Comparison of ENCODE assay signal across 8 cellular contexts in the genomic region with DNA sequence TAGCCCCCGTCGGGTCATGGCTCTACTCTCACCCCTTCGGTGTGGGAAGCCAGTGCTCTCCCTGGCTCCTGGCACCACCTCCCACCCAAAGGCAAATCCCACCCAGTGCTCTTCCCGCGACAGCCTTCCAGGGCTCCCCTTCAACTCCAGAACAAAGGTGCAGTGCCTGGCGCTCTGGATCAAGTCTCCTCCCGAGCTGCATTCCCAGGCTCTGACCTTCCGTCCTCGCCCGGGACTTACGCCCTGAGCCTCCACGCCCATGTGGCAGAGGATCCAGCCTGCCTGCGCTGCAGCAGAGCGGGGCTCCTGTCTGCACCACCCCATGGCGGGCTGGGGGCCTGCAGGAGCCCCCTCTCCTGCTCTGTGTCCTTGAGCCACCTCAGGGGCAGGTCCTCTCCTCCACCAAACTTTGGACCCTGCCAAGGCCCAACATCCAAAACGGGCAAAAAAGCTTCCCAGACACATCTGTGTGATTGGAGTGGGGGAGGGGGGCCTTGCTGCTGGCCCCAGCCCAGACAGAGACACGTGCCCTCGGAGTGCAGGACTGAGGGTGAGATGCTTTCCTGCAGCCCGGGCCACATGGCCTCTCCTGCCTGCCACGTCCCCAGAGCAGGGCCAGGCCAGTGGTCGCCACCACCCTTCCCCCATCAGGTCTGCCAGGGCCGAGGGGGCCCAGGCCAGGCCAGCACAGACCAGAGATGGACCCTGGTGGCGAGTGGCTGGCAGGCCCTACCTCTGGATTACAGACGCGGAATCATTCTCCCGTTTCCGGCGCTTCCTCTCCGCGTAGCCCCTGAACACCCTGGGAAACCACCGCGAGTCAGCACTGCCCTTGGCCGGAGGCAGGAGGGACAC. TPM values are rescaled to one million over a fixed set of nuclear protein-coding genes. Genes with fewer than 3 reads are reported as not detected.
A peak's percentile ranks its signal among the peaks of the same experiment; 100 is the strongest.
DNase-seq lines count a peak whose midpoint lies in the region; ATAC-seq and TF ChIP-seq lines count a peak whose summit lies in the region.

No MANE protein-coding gene starts in this region.

- intact Hi-C loops in MCF 10A (cut with micrococcal nuclease) (no loop called here), mammary epithelial cell (cut with micrococcal nuclease) (loop anchor here (10.0 kb wide), 1 partner anchor 660 kb away; the partner anchor contains the start of genes CCDC183 and TMEM141), uterus (cut with DNase I; ENCODE audit: low total_unique reads) (no loop called here)

- TF ChIP-seq POLR2A in uterus (IDR thresholded peaks at IDR 0.05), result no peak

- H3K56ac ChIP-seq in mesendoderm (ENCODE audit: low read length), result peak overlapping the region; percentile 77

- H3K9me3 Mint-ChIP-seq in MCF 10A (ENCODE audit: unreplicated experiment), result no peaks in the 10 kb centered on the region

- H2AFZ ChIP-seq in mammary epithelial cell (ENCODE audit: low read depth, low read length), result no peak overlapping the region

- no peaks in the 10 kb centered on the region for H3K27me3 Mint-ChIP-seq in MCF 10A (ENCODE audit: insufficient read depth, unreplicated experiment)

- H3K9me3 ChIP-seq in mammary epithelial cell (replicated peaks; ENCODE audit: insufficient read depth, low read length) (no peaks in the 10 kb centered on the region), ectodermal cell (ENCODE audit: control insufficient read depth, low read length) (no peaks in the 10 kb centered on the region), uterus (no peaks in the 10 kb centered on the region)

- H3K27me3 ChIP-seq in mammary epithelial cell (ENCODE audit: insufficient read depth, low read length) (no peaks in the 10 kb centered on the region), ectodermal cell (ENCODE audit: control insufficient read depth, insufficient read depth, low read length, poor library complexity, severe bottlenecking) (peaks cover 8% of the 10 kb centered on the region), mesendoderm (ENCODE audit: insufficient read depth, low read length, poor library complexity) (no peaks in the 10 kb centered on the region), uterus (no peaks in the 10 kb centered on the region)

- H3K36me3 ChIP-seq in mammary epithelial cell (ENCODE audit: insufficient read depth, low read length) (peaks cover 5% of the 10 kb centered on the region), ectodermal cell (ENCODE audit: control insufficient read depth, insufficient read depth, low read length) (peaks cover 15% of the 10 kb centered on the region), mesendoderm (ENCODE audit: control insufficient read depth, insufficient read depth, low read length) (no peaks in the 10 kb centered on the region), uterus (no peaks in the 10 kb centered on the region)

- CTCF ChIA-PET in MCF 10A (lab: Yijun Ruan, JAX), result no interaction called here
- CTCF ChIA-PET in mammary epithelial cell (lab: Charles Lee; ENCODE audit: low non-redundant PET), result no interaction called here

- H2BK120ac ChIP-seq in mesendoderm (ENCODE audit: low read depth, low read length), result no peak overlapping the region

- 82% methylated on average over 23 of the region's 33 CpGs for WGBS in mammary epithelial cell (ENCODE audit: low coverage, missing lambda C conversion rate)
- WGBS in ectodermal cell, 2 experiments, result 68 to 72% methylated on average over 33 of the region's 33 CpGs
- WGBS in mesendoderm (ENCODE audit: extremely low coverage, insufficient coverage, low lambda C conversion rate), result no CpG with 5 or more reads among the region's 33 CpGs

- no peaks in the 10 kb centered on the region for H4K20me1 ChIP-seq in mammary epithelial cell (ENCODE audit: insufficient read depth, low read length)

- H3K79me2 ChIP-seq in mammary epithelial cell (ENCODE audit: insufficient read depth, low read length) (peaks cover 8% of the 10 kb centered on the region), mesendoderm (ENCODE audit: control insufficient read depth, insufficient read depth, low read length) (no peaks in the 10 kb centered on the region)

- peaks cover 15% of the 10 kb centered on the region for H3K4me1 ChIP-seq in mammary epithelial cell (ENCODE audit: insufficient read depth, low read length)
- H3K4me1 ChIP-seq in ectodermal cell (ENCODE audit: control insufficient read depth, insufficient read depth, low read length), result peaks cover 20% of the 10 kb centered on the region
- peaks cover 4% of the 10 kb centered on the region for H3K4me1 ChIP-seq in mesendoderm (ENCODE audit: control insufficient read depth, low read depth, low read length)
- peaks cover 0 to 23% of the 10 kb centered on the region in 2 donors for H3K4me1 ChIP-seq in uterus

- no peak for TF ChIP-seq CTCF in MCF 10A (IDR thresholded peaks at IDR 0.05; ENCODE audit: unreplicated experiment)
- no peak for TF ChIP-seq CTCF in mammary epithelial cell (conservative IDR thresholded peaks at IDR 0.05 in 1 of 2, IDR thresholded peaks at IDR 0.05 in 1 of 2; ENCODE audit: extremely low read depth in 1 of 2, insufficient read depth in 1 of 2, low read depth in 1 of 2, low read length in 2 of 2)
- TF ChIP-seq CTCF in uterus (IDR thresholded peaks at IDR 0.05), result no peak

- no peak for ATAC-seq in HG03460 (IDR thresholded peaks at IDR 0.05; ENCODE audit: unreplicated experiment)

- POLR2A ChIA-PET in MCF 10A (lab: Yijun Ruan, JAX), result interaction anchor here (0.6 to 0.8 kb wide), 2 partner anchors 8 to 96 kb away, joined by 3 read pairs; partner anchors contain the start of gene PNPLA7

- H3K23ac ChIP-seq in mesendoderm (ENCODE audit: low read length), result no peak overlapping the region

- H3K4me3 ChIP-seq in mammary epithelial cell (replicated peaks in 1 of 3; ENCODE audit: insufficient read depth in 1 of 3, low read depth in 2 of 3, low read length in 3 of 3) (no peak overlapping the region), ectodermal cell (ENCODE audit: insufficient read depth, low read depth, low read length) (peak overlapping the region; percentile 22), mesendoderm (ENCODE audit: low read length) (no peak overlapping the region), uterus (peak overlapping the region; percentile 23 to 45)

- dilution Hi-C loops in mammary epithelial cell (cut with HindIII; ENCODE audit: low sequenced_read_pairs), result no loop called here

- peak overlapping the region; percentile 68 for H3K4me3 Mint-ChIP-seq in MCF 10A (ENCODE audit: unreplicated experiment)

- H4K5ac ChIP-seq in mesendoderm (ENCODE audit: low read length), result no peak overlapping the region

- no peak overlapping the region for H2BK15ac ChIP-seq in mesendoderm (replicated peaks; ENCODE audit: low read depth)

- peaks cover 6% of the 10 kb centered on the region for H3K36me3 Mint-ChIP-seq in MCF 10A (ENCODE audit: insufficient read depth, unreplicated experiment)

- H3K27ac Mint-ChIP-seq in MCF 10A (ENCODE audit: low read depth, unreplicated experiment), result no peak overlapping the region

- H3K27ac ChIP-seq in mammary epithelial cell (ENCODE audit: insufficient read depth, low read depth, low read length) (no peak overlapping the region), ectodermal cell (ENCODE audit: insufficient read depth, low read depth, low read length, poor library complexity, severe bottlenecking) (peak overlapping the region; percentile 11), mesendoderm (ENCODE audit: low read depth, low read length) (no peak overlapping the region), uterus (peak overlapping the region; percentile 28 to 48)

- H3K18ac ChIP-seq in mesendoderm (ENCODE audit: low read length), result no peak overlapping the region

- H3K4ac ChIP-seq in mesendoderm (ENCODE audit: low read depth, low read length), result no peak overlapping the region

- no peak overlapping the region for H4K8ac ChIP-seq in mesendoderm (ENCODE audit: low read depth, low read length)

- no peak overlapping the region for H2BK5ac ChIP-seq in mesendoderm (ENCODE audit: low read length)

- BruUV-seq in MCF 10A (replicated peaks; lab: Mats Ljungman, UMichigan) (no TSS peak), mammary epithelial cell (replicated peaks; lab: Mats Ljungman, UMichigan) (no TSS peak)

- H3K9ac ChIP-seq in mammary epithelial cell (ENCODE audit: insufficient read depth, low read length) (no peak overlapping the region), mesendoderm (ENCODE audit: low read length) (peak overlapping the region; percentile 53)

- no peak overlapping the region for H2AK5ac ChIP-seq in mesendoderm (ENCODE audit: low read length)

- H3K4me2 ChIP-seq in mammary epithelial cell (ENCODE audit: insufficient read depth, low read depth, low read length) (no peak overlapping the region), mesendoderm (ENCODE audit: low read length) (peak overlapping the region; percentile 19)

- in situ Hi-C loops in mammary epithelial cell (cut with MboI; ENCODE audit: low sequenced_read_pairs in 2 of 2), result no loop called here

- peaks cover 9% of the 10 kb centered on the region for H3K4me1 Mint-ChIP-seq in MCF 10A (ENCODE audit: insufficient read depth, unreplicated experiment)

- no peaks in the 10 kb centered on the region for H3K79me1 ChIP-seq in mesendoderm (ENCODE audit: low read length)

- DNase-seq in MCF 10A (ENCODE audit: unreplicated experiment), result no peak
- DNase-seq in mammary epithelial cell, result no peak
- DNase-seq in mesendoderm, result peak; percentile 71
- peak; percentile 28 to 42 for DNase-seq in uterus
- DNase-seq in midbrain (lab: John Stamatoyannopoulos, UW), result no peak
- no peak for DNase-seq in NCI-H524 (lab: John Stamatoyannopoulos, UW)

RNA-seq across cellular contexts. Expression of gene NSMF, which starts 4.4 kb away (rescaled TPM):
- total RNA-seq in MCF 10A (2022), result 37.8 and 43.1 TPM in 2 replicates
- total RNA-seq in mammary epithelial cell, result 10 to 100 TPM; 29.7 to 42.0 TPM
- 28.2 TPM for polyA plus RNA-seq in mammary epithelial cell
- 35.2 TPM for polyA minus RNA-seq in mammary epithelial cell
- 63.2 TPM for polyA plus RNA-seq in ectodermal cell (2013, experiment 1 of 4)
- polyA plus RNA-seq in ectodermal cell (2013, experiment 2 of 4), result 52.9 TPM
- polyA plus RNA-seq in ectodermal cell (2013, experiment 3 of 4), result 49.6 TPM
- polyA plus RNA-seq in ectodermal cell (2013, experiment 4 of 4), result 53.7 TPM
- polyA plus RNA-seq in mesendoderm (2013, experiment 1 of 2), result 27.2 TPM
- 28.2 TPM for polyA plus RNA-seq in mesendoderm (2013, experiment 2 of 2)
- total RNA-seq in uterus, result 10 to 100 TPM; 17.4 to 40.7 (median 32.1) TPM

RNA-seq across cellular contexts. Expression of gene ENTPD8, which starts 13.6 kb away (rescaled TPM):
- total RNA-seq in MCF 10A (2022), result not detected in 2 replicates
- under 1 TPM in 1 of 2 donors, not detected in 1; 0.83 TPM for total RNA-seq in mammary epithelial cell
- 0.02 TPM for polyA plus RNA-seq in mammary epithelial cell
- polyA minus RNA-seq in mammary epithelial cell, result not detected
- polyA plus RNA-seq in ectodermal cell (2013, experiment 1 of 4), result 0.48 TPM
- 0.27 TPM for polyA plus RNA-seq in ectodermal cell (2013, experiment 2 of 4)
- not detected for polyA plus RNA-seq in ectodermal cell (2013, experiment 3 of 4)
- polyA plus RNA-seq in ectodermal cell (2013, experiment 4 of 4), result 0.24 TPM
- 0.07 TPM for polyA plus RNA-seq in mesendoderm (2013, experiment 1 of 2)
- polyA plus RNA-seq in mesendoderm (2013, experiment 2 of 2), result 0.04 TPM
- total RNA-seq in uterus, result under 1 TPM in 1 of 4 donors, not detected in 3; 0.21 TPM

RNA-seq across cellular contexts. Expression of gene NOXA1, which starts 31.5 kb away (rescaled TPM):
- total RNA-seq in MCF 10A (2022), result 8.2 and 8.9 TPM in 2 replicates
- total RNA-seq in mammary epithelial cell, result 1 to 10 TPM in 1 of 2 donors, under 1 TPM in 1; 0.82 to 2.0 TPM
- polyA plus RNA-seq in mammary epithelial cell, result 0.18 TPM
- polyA minus RNA-seq in mammary epithelial cell, result not detected
- 1.1 TPM for polyA plus RNA-seq in ectodermal cell (2013, experiment 1 of 4)
- polyA plus RNA-seq in ectodermal cell (2013, experiment 2 of 4), result 0.59 TPM
- polyA plus RNA-seq in ectodermal cell (2013, experiment 3 of 4), result 1.3 TPM
- 1.4 TPM for polyA plus RNA-seq in ectodermal cell (2013, experiment 4 of 4)
- 0.03 TPM for polyA plus RNA-seq in mesendoderm (2013, experiment 1 of 2)
- polyA plus RNA-seq in mesendoderm (2013, experiment 2 of 2), result 0.03 TPM
- 10 to 100 TPM in 1 of 4 donors, 1 to 10 TPM in 2, under 1 TPM in 1; 0.29 to 13.3 (median 3.4) TPM for total RNA-seq in uterus

RNA-seq across cellular contexts. Expression of gene EXD3, which starts 31.8 kb away (rescaled TPM):
- 17.1 and 23.9 TPM in 2 replicates for total RNA-seq in MCF 10A (2022)
- total RNA-seq in mammary epithelial cell, result 10 to 100 TPM in 1 of 2 donors, 1 to 10 TPM in 1; 9.1 to 10.8 TPM
- polyA plus RNA-seq in mammary epithelial cell, result 3.2 TPM
- 0.31 TPM for polyA minus RNA-seq in mammary epithelial cell
- polyA plus RNA-seq in ectodermal cell (2013, experiment 1 of 4), result 20.7 TPM
- 23.2 TPM for polyA plus RNA-seq in ectodermal cell (2013, experiment 2 of 4)
- 21.1 TPM for polyA plus RNA-seq in ectodermal cell (2013, experiment 3 of 4)
- 26.7 TPM for polyA plus RNA-seq in ectodermal cell (2013, experiment 4 of 4)
- 2.0 TPM for polyA plus RNA-seq in mesendoderm (2013, experiment 1 of 2)
- 2.0 TPM for polyA plus RNA-seq in mesendoderm (2013, experiment 2 of 2)
- 10 to 100 TPM; 11.8 to 49.0 (median 31.5) TPM for total RNA-seq in uterus

Comparison
In these comparisons a context has a peak if more than half of its experiments do, and no peak if none do; other contexts are left out.
1. DNase-seq: peak in mesendoderm (single experiment) and uterus (2 of 2); none in MCF 10A (single experiment), mammary epithelial cell (single experiment), midbrain (single experiment) and NCI-H524 (0 of 2).
2. H3K27ac ChIP-seq: peak in ectodermal cell (single experiment) and uterus (2 of 2); none in mammary epithelial cell (single experiment) and mesendoderm (single experiment).
3. H3K4me3 ChIP-seq: peak in ectodermal cell (single experiment) and uterus (2 of 2); none in mammary epithelial cell (0 of 3) and mesendoderm (single experiment).